Comparison of ENCODE assay signal across 8 cellular contexts in the genomic region with DNA sequence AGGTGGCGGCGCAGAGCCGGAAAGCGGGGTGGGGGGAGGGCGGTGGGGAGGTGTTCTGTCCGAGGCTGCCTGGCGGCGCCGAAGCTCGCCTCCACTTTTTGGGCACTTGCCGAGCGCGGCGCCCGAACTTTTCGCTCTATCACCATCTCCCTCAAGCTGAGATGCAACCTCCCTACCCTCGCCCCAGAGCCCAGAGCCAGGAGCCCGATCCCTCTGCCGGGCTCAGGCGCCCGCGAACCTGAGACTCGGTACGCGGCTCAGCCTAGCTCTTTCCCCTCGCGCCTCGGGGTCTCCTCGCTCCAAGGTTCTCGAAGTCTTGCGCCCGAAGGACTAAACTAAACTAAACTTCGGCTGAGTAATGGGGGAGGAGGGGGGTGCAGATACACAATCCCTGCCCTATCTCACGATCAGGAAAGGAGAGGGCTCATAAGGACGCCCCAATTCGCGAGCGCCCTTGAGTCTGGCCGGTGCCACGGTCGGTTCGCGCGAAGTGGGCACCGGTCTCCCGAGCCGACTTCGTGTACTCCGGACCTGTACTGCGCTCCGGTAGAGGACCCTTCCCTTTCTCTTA. TPM values are rescaled to one million over a fixed set of nuclear protein-coding genes. Genes with fewer than 3 reads are reported as not detected.
DNase-seq lines count a peak whose midpoint lies in the region; TF ChIP-seq lines count a peak whose summit lies in the region.

No MANE protein-coding gene starts in this region.

- no peak for TF ChIP-seq RAD21 in neural cell (conservative IDR thresholded peaks at IDR 0.05)

- BruUV-seq in Calu3 (replicated peaks; lab: Mats Ljungman, UMichigan): no TSS peak

- in situ Hi-C loops in ACHN (cut with HindIII; ENCODE audit: low pct_ligation_motif_present, low pct_unique_long_range_greater_than_20kb, low sequenced_read_pairs): no loop called here

- intact Hi-C loops in esophagus squamous epithelium (cut with DNase I): no loop called here
- intact Hi-C loops in Calu3 (cut with micrococcal nuclease; ENCODE audit: unreplicated experiment): no loop called here

- no peak overlapping the region for H2AFZ ChIP-seq in neural cell (ENCODE audit: low read depth, low read length)

- H3K27me3 ChIP-seq in HUES48 (ENCODE audit: control insufficient read depth, insufficient read depth, low read length): peaks cover 55% of the 10 kb centered on the region
- H3K27me3 ChIP-seq in esophagus squamous epithelium: peaks cover 35 to 100% (median 40%) of the 10 kb centered on the region in 4 donors
- peaks cover 85% of the 10 kb centered on the region for H3K27me3 ChIP-seq in neural cell (ENCODE audit: insufficient read depth, low read depth, low read length)

- H3K9ac ChIP-seq in HUES48 (ENCODE audit: low read depth, low read length): peak overlapping the region; percentile 65
- no peak overlapping the region for H3K9ac ChIP-seq in neural cell (ENCODE audit: low read length)

- H3K27ac ChIP-seq in HUES48 (ENCODE audit: low read depth, low read length) (peak overlapping the region; percentile 99), esophagus squamous epithelium (peak overlapping the region in 2 of 4 donors; percentile 3 to 46), neural cell (ENCODE audit: low read length) (no peak overlapping the region)

- no peaks in the 10 kb centered on the region for H3F3A ChIP-seq in neural cell (ENCODE audit: insufficient read depth, low read length, poor library complexity, severe bottlenecking)

- 4 to 15% methylated on average over 19 to 21 of the region's 51 CpGs for WGBS in esophagus squamous epithelium, 2 donors

- no peak for TF ChIP-seq POLR2A in esophagus squamous epithelium (IDR thresholded peaks at IDR 0.05)

- TF ChIP-seq EP300 in neural cell (conservative IDR thresholded peaks at IDR 0.05; ENCODE audit: poor library complexity, severe bottlenecking): no peak

- TF ChIP-seq CTCF in esophagus squamous epithelium (IDR thresholded peaks at IDR 0.05) (no peak), neural cell (IDR thresholded peaks at IDR 0.05; ENCODE audit: poor library complexity, severe bottlenecking) (no peak), Calu3 (IDR thresholded peaks at IDR 0.05; ENCODE audit: unreplicated experiment) (no peak)

- no peaks in the 10 kb centered on the region for H4K20me1 ChIP-seq in neural cell (ENCODE audit: insufficient read depth)

- peaks cover 5% of the 10 kb centered on the region for H3K9me3 Mint-ChIP-seq in Calu3 (ENCODE audit: low read depth, unreplicated experiment)

- no peaks in the 10 kb centered on the region for H3K9me2 ChIP-seq in neural cell (ENCODE audit: insufficient read depth, low read length)

- H3K4me1 ChIP-seq in HUES48 (ENCODE audit: control insufficient read depth, insufficient read depth, low read length) (peaks cover 43% of the 10 kb centered on the region), esophagus squamous epithelium (peaks cover 12 to 65% (median 26%) of the 10 kb centered on the region in 3 donors)

- H3K9me3 ChIP-seq in HUES48 (ENCODE audit: control insufficient read depth, insufficient read depth, low read length) (no peaks in the 10 kb centered on the region), esophagus squamous epithelium (no peaks in the 10 kb centered on the region), neural cell (ENCODE audit: low read length) (no peaks in the 10 kb centered on the region)

- H3K36me3 Mint-ChIP-seq in Calu3 (ENCODE audit: insufficient read depth, unreplicated experiment): no peaks in the 10 kb centered on the region

- CTCF ChIA-PET in Calu3 (lab: Charles Lee): no interaction called here

- peaks cover 32% of the 10 kb centered on the region for H3K79me2 ChIP-seq in neural cell (replicated peaks; ENCODE audit: insufficient read depth, low read length)

- H3K4me3 ChIP-seq in HUES48 (ENCODE audit: low read depth, low read length): peak overlapping the region; percentile 90
- H3K4me3 ChIP-seq in esophagus squamous epithelium: peak overlapping the region; percentile 15 to 64 (median 32)
- peak overlapping the region; percentile 78 for H3K4me3 ChIP-seq in neural cell (ENCODE audit: low read length)

- H3K36me3 ChIP-seq in HUES48 (ENCODE audit: control insufficient read depth, insufficient read depth, low read length) (no peaks in the 10 kb centered on the region), esophagus squamous epithelium (no peaks in the 10 kb centered on the region), neural cell (ENCODE audit: insufficient read depth, low read length) (no peaks in the 10 kb centered on the region)

- no peak overlapping the region for H3K27ac Mint-ChIP-seq in Calu3 (ENCODE audit: unreplicated experiment)

- H3K4me1 Mint-ChIP-seq in Calu3 (ENCODE audit: low read depth, unreplicated experiment): no peaks in the 10 kb centered on the region

- H3K4me2 ChIP-seq in neural cell (ENCODE audit: low read length): no peak overlapping the region

- H3K4me3 Mint-ChIP-seq in Calu3 (ENCODE audit: low read depth, unreplicated experiment): no peak overlapping the region

- DNase-seq in ACHN (peak; percentile 51), esophagus squamous epithelium (lab: John Stamatoyannopoulos, UW) (no peak), NCI-H524 treated with DMSO at 0.1 percent for 48 hours (lab: John Stamatoyannopoulos, UW) (no peak), occipital lobe (lab: John Stamatoyannopoulos, UW) (no peak), Calu3 (no peak), NCI-H2107 treated with DMSO at 0.1 percent for 48 hours (lab: John Stamatoyannopoulos, UW; ENCODE audit: unreplicated experiment) (no peak)

- H3K27me3 Mint-ChIP-seq in Calu3 (ENCODE audit: unreplicated experiment): peaks cover 11% of the 10 kb centered on the region

TF ChIP-seq in neural cell, 6 proteins besides CTCF, POLR2A, EP300 and RAD21:
- peak; percentile 89 for TF ChIP-seq EZH2 (IDR thresholded peaks at IDR 0.05; ENCODE audit: borderline replicate concordance, insufficient read depth, low read length, poor library complexity, severe bottlenecking)
- TF ChIP-seq MXI1 (conservative IDR thresholded peaks at IDR 0.05; ENCODE audit: poor library complexity, severe bottlenecking): no peak
- no peak for TF ChIP-seq SMC3 (conservative IDR thresholded peaks at IDR 0.05; ENCODE audit: poor library complexity)
- TF ChIP-seq, protein P1, sequence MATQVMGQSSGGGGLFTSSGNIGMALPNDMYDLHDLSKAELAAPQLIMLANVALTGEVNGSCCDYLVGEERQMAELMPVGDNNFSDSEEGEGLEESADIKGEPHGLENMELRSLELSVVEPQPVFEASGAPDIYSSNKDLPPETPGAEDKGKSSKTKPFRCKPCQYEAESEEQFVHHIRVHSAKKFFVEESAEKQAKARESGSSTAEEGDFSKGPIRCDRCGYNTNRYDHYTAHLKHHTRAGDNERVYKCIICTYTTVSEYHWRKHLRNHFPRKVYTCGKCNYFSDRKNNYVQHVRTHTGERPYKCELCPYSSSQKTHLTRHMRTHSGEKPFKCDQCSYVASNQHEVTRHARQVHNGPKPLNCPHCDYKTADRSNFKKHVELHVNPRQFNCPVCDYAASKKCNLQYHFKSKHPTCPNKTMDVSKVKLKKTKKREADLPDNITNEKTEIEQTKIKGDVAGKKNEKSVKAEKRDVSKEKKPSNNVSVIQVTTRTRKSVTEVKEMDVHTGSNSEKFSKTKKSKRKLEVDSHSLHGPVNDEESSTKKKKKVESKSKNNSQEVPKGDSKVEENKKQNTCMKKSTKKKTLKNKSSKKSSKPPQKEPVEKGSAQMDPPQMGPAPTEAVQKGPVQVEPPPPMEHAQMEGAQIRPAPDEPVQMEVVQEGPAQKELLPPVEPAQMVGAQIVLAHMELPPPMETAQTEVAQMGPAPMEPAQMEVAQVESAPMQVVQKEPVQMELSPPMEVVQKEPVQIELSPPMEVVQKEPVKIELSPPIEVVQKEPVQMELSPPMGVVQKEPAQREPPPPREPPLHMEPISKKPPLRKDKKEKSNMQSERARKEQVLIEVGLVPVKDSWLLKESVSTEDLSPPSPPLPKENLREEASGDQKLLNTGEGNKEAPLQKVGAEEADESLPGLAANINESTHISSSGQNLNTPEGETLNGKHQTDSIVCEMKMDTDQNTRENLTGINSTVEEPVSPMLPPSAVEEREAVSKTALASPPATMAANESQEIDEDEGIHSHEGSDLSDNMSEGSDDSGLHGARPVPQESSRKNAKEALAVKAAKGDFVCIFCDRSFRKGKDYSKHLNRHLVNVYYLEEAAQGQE (IDR thresholded peaks at IDR 0.05; ENCODE audit: borderline replicate concordance): no peak
- no peak for TF ChIP-seq TAF1 (IDR thresholded peaks at IDR 0.05; ENCODE audit: low read depth)
- no peak for TF ChIP-seq POLR2AphosphoS5 (IDR thresholded peaks at IDR 0.05)

RNA-seq across cellular contexts. Expression of a gene that starts 1.7 kb away (rescaled TPM):
- total RNA-seq in esophagus squamous epithelium (under 1 TPM in 2 of 4 donors, not detected in 2; 0.04 to 0.95 TPM), occipital lobe (4.4 TPM), Calu3 (2022) (not detected in 2 replicates)
- 0.08 and 0.22 TPM in 2 replicates for polyA plus RNA-seq in neural cell
- polyA minus RNA-seq in neural cell: 0.69 and 2.4 TPM in 2 replicates

Comparison
In these comparisons a context has a peak if more than half of its experiments do, and no peak if none do; other contexts are left out.
1. H3K4me3 ChIP-seq: peak in every context shown above with its lines; median percentile 90 in HUES48; 78 in neural cell; 32 in esophagus squamous epithelium.